ENCODE assay signal across 9 cellular contexts in genomic region chr14:104136472-104137296, GRCh38. TPM values are rescaled to one million over a fixed set of nuclear protein-coding genes. Genes with fewer than 3 reads are reported as not detected.
A peak's percentile ranks its signal among the peaks of the same experiment; 100 is the strongest.
DNase-seq lines count a peak whose midpoint lies in the region; ATAC-seq lines count a peak whose summit lies in the region.
"Had no signal": no experiment of that assay in that cellular context is flagged by ENCODE, and none has a peak within 500 bp of the region (broad histone marks: within the 10 kb centered on the region; RNA-seq: fewer than 3 reads in every experiment).

No MANE protein-coding gene starts in this region.

- no peaks in the 10 kb centered on the region for H3K36me3 Mint-ChIP-seq in activated naive CD8-positive, alpha-beta T cell treated with anti-CD3 and anti-CD28 coated beads, Interleukin-2, amount 10 ng/mL, durations not matched to agents 7 days and 5 days
- no peaks in the 10 kb centered on the region for H3K36me3 Mint-ChIP-seq in memory B cell

- no peaks in the 10 kb centered on the region for H3K4me1 Mint-ChIP-seq in activated naive CD8-positive, alpha-beta T cell treated with anti-CD3 and anti-CD28 coated beads, Interleukin-2, amount 10 ng/mL, durations not matched to agents 7 days and 5 days
- peaks cover 3% of the 10 kb centered on the region for H3K4me1 Mint-ChIP-seq in memory B cell

- peak; percentile 63 for DNase-seq in activated effector memory CD4-positive, alpha-beta T cell treated with anti-CD3 and anti-CD28 coated beads, Interleukin-2, amount 50 U/mL, for 16 hours
- DNase-seq in activated effector memory CD4-positive, alpha-beta T cell treated with Interleukin-2 at 50 U/mL for 16 hours: no peak
- DNase-seq in activated naive CD8-positive, alpha-beta T cell treated with anti-CD3 and anti-CD28 coated beads, Interleukin-2, amount 10 ng/mL, durations not matched to agents 7 days and 5 days: peak; percentile 39
- no peak for DNase-seq in memory B cell (ENCODE audit: low spot score in 2 of 2)
- DNase-seq in left colon: no peak
- no peak for DNase-seq in NCI-H1417 treated with DMSO at 0.1 percent for 48 hours (lab: John Stamatoyannopoulos, UW)

- H3K27ac Mint-ChIP-seq in activated naive CD8-positive, alpha-beta T cell treated with anti-CD3 and anti-CD28 coated beads, Interleukin-2, amount 10 ng/mL, durations not matched to agents 7 days and 5 days: no peak overlapping the region
- no peak overlapping the region for H3K27ac Mint-ChIP-seq in memory B cell

- peak overlapping the region; percentile 30 for H3K4me3 Mint-ChIP-seq in activated naive CD8-positive, alpha-beta T cell treated with anti-CD3 and anti-CD28 coated beads, Interleukin-2, amount 10 ng/mL, durations not matched to agents 7 days and 5 days
- H3K4me3 Mint-ChIP-seq in memory B cell: peak overlapping the region; percentile 58

- peaks cover 76% of the 10 kb centered on the region for H3K27me3 ChIP-seq in thymus (ENCODE audit: control insufficient read depth, insufficient read depth)

- no peak for ATAC-seq in activated naive CD8-positive, alpha-beta T cell treated with anti-CD3 and anti-CD28 coated beads, Interleukin-2, amount 10 ng/mL, durations not matched to agents 7 days and 5 days (ENCODE audit: low read depth)
- ATAC-seq in memory B cell (ENCODE audit: low read depth) (no peak), left colon (no peak), HG02610 (IDR thresholded peaks at IDR 0.05; ENCODE audit: unreplicated experiment) (no peak)

- peaks cover 1% of the 10 kb centered on the region for H3K9me3 ChIP-seq in thymus (ENCODE audit: control insufficient read depth)

- peaks cover 34% of the 10 kb centered on the region for H3K27me3 Mint-ChIP-seq in activated naive CD8-positive, alpha-beta T cell treated with anti-CD3 and anti-CD28 coated beads, Interleukin-2, amount 10 ng/mL, durations not matched to agents 7 days and 5 days
- peaks cover 17% of the 10 kb centered on the region for H3K27me3 Mint-ChIP-seq in memory B cell

- WGBS in thymus: 5% methylated on average over 77 of the region's 77 CpGs

- H3K27ac ChIP-seq in thymus (ENCODE audit: low read depth): no peak overlapping the region

- intact Hi-C loops in left colon (cut with DNase I, micrococcal nuclease): loop anchor here (5.0 kb wide), 2 partner anchors 426 to 431 kb away; no protein-coding TSS in a partner anchor

- no peaks in the 10 kb centered on the region for H3K4me1 ChIP-seq in thymus (ENCODE audit: control insufficient read depth, insufficient read depth, low read length)

- no peaks in the 10 kb centered on the region for H3K9me3 Mint-ChIP-seq in activated naive CD8-positive, alpha-beta T cell treated with anti-CD3 and anti-CD28 coated beads, Interleukin-2, amount 10 ng/mL, durations not matched to agents 7 days and 5 days
- H3K9me3 Mint-ChIP-seq in memory B cell: no peaks in the 10 kb centered on the region

- POLR2A ChIA-PET in activated naive CD8-positive, alpha-beta T cell treated with anti-CD3 and anti-CD28 coated beads, Interleukin-2, amount 10 ng/mL, durations not matched to agents 7 days and 5 days (lab: Charles Lee): no interaction called here

- H3K36me3 ChIP-seq in thymus (ENCODE audit: control insufficient read depth, insufficient read depth): no peaks in the 10 kb centered on the region

- peak overlapping the region; percentile 28 for H3K4me3 ChIP-seq in thymus (ENCODE audit: low read length)

RNA-seq across cellular contexts. Expression of gene KIF26A, which starts 1.7 kb away (rescaled TPM):
- total RNA-seq in activated naive CD8-positive, alpha-beta T cell treated with anti-CD3 and anti-CD28 coated beads, Interleukin-2, amount 10 ng/mL, durations not matched to agents 7 days and 5 days: under 1 TPM; 0.17 to 0.26 TPM
- 1.7 TPM for polyA plus RNA-seq in thymus
- total RNA-seq in left colon: 1 to 10 TPM; 5.7 to 5.8 TPM
- total RNA-seq: RPMI7951 had no signal

RNA-seq across cellular contexts. Expression of gene ASPG, which starts 51.2 kb away (rescaled TPM):
- total RNA-seq in activated naive CD8-positive, alpha-beta T cell treated with anti-CD3 and anti-CD28 coated beads, Interleukin-2, amount 10 ng/mL, durations not matched to agents 7 days and 5 days: not detected
- polyA plus RNA-seq in thymus: 5.5 TPM
- 10 to 100 TPM in 1 of 2 donors, 1 to 10 TPM in 1; 9.4 to 60.8 TPM for total RNA-seq in left colon
- total RNA-seq: RPMI7951 had no signal

Comparison
In these comparisons a context has a peak if more than half of its experiments do, and no peak if none do; other contexts are left out.
1. DNase-seq: peak in activated effector memory CD4-positive, alpha-beta T cell treated with anti-CD3 and anti-CD28 coated beads, Interleukin-2, amount 50 U/mL, for 16 hours (single experiment) and activated naive CD8-positive, alpha-beta T cell treated with anti-CD3 and anti-CD28 coated beads, Interleukin-2, amount 10 ng/mL, durations not matched to agents 7 days and 5 days (single experiment); none in activated effector memory CD4-positive, alpha-beta T cell treated with Interleukin-2 at 50 U/mL for 16 hours (single experiment), memory B cell (0 of 2), left colon (0 of 2) and NCI-H1417 treated with DMSO at 0.1 percent for 48 hours (single experiment).
2. RNA of gene KIF26A, which starts 1.7 kb away (total RNA-seq): 5.7 to 5.8 TPM in left colon; 0.17 to 0.26 TPM in activated naive CD8-positive, alpha-beta T cell treated with anti-CD3 and anti-CD28 coated beads, Interleukin-2, amount 10 ng/mL, durations not matched to agents 7 days and 5 days; every median in the first group is over 4 times any median in the second.
3. RNA of gene ASPG, which starts 51.2 kb away (total RNA-seq): 9.4 to 60.8 TPM in left colon; not detected in activated naive CD8-positive, alpha-beta T cell treated with anti-CD3 and anti-CD28 coated beads, Interleukin-2, amount 10 ng/mL, durations not matched to agents 7 days and 5 days; every median in the first group is over 4 times any median in the second.